Comparison of ENCODE assay signal across 8 cellular contexts in genomic region chr7:992742-993607, GRCh38. TPM values are rescaled to one million over a fixed set of nuclear protein-coding genes. Genes with fewer than 3 reads are reported as not detected.
A peak's percentile ranks its signal among the peaks of the same experiment; 100 is the strongest.
DNase-seq lines count a peak whose midpoint lies in the region; ATAC-seq, FAIRE-seq and TF ChIP-seq lines count a peak whose summit lies in the region.

No MANE protein-coding gene starts in this region.

- H2AFZ ChIP-seq in mammary epithelial cell (ENCODE audit: low read depth, low read length) (no peak overlapping the region), keratinocyte (ENCODE audit: control insufficient read depth, low read length) (no peak overlapping the region)

- BruUV-seq in mammary epithelial cell (replicated peaks; lab: Mats Ljungman, UMichigan), result no TSS peak

- H3K27me3 Mint-ChIP-seq in activated B cell treated with CpG ODN at 0.5 μM for 24 hours, result no peaks in the 10 kb centered on the region

- peaks cover 0 to 28% (median 7%) of the 10 kb centered on the region in 11 experiments; a peak in 11 of 22 replicates for H4K20me1 ChIP-seq in BLaER1 treated with 17β-estradiol and CSF1 and Interleukin-3, amounts not matched to agents 10 nM and 100 nM
- peaks cover 1% of the 10 kb centered on the region for H4K20me1 ChIP-seq in mammary epithelial cell (ENCODE audit: insufficient read depth, low read length)
- no peaks in the 10 kb centered on the region for H4K20me1 ChIP-seq in keratinocyte (ENCODE audit: control insufficient read depth, extremely low read depth, insufficient read depth, low read length)

- H3K4me3 Mint-ChIP-seq in activated B cell treated with CpG ODN at 0.5 μM for 24 hours, result no peak overlapping the region

- peak overlapping the region; percentile 64 to 92 (median 78) for H3K4me2 ChIP-seq in BLaER1 treated with 17β-estradiol and CSF1 and Interleukin-3, amounts not matched to agents 10 nM and 100 nM
- H3K4me2 ChIP-seq in mammary epithelial cell (ENCODE audit: insufficient read depth, low read depth, low read length) (no peak overlapping the region), keratinocyte (ENCODE audit: control insufficient read depth, extremely low read depth, insufficient read depth, low read depth, low read length) (no peak overlapping the region)

- H3K36me3 Mint-ChIP-seq in activated B cell treated with CpG ODN at 0.5 μM for 24 hours (ENCODE audit: low read depth), result peaks cover 12% of the 10 kb centered on the region

- peaks cover 0 to 10% (median 0%) of the 10 kb centered on the region in 11 experiments; a peak in 5 of 22 replicates for H3K36me3 ChIP-seq in BLaER1 treated with 17β-estradiol and CSF1 and Interleukin-3, amounts not matched to agents 10 nM and 100 nM
- H3K36me3 ChIP-seq in mammary epithelial cell (ENCODE audit: insufficient read depth, low read length) (no peaks in the 10 kb centered on the region), keratinocyte (ENCODE audit: control insufficient read depth in 2 of 2, extremely low read depth in 1 of 2, insufficient read depth in 2 of 2, low read length in 2 of 2) (peaks cover 2 to 3% of the 10 kb centered on the region in 2 experiments)

- whole genome bisulfite sequencing in mammary epithelial cell (ENCODE audit: low coverage, missing lambda C conversion rate), result 38% methylated on average over 15 of the region's 33 CpGs

- ATAC-seq in HG03354 (IDR thresholded peaks at IDR 0.05; ENCODE audit: poor library complexity, severe bottlenecking, unreplicated experiment) (peak; percentile 87), activated B cell treated with CpG ODN at 0.5 μM for 24 hours (ENCODE audit: low read depth) (peak; percentile 96)

- peak; percentile 78 for FAIRE-seq in keratinocyte (lab: Jason Lieb, UNC)

- peaks cover 7 to 33% (median 18%) of the 10 kb centered on the region in 11 experiments; a peak in 15 of 22 replicates for H3K27me3 ChIP-seq in BLaER1 treated with 17β-estradiol and CSF1 and Interleukin-3, amounts not matched to agents 10 nM and 100 nM
- H3K27me3 ChIP-seq in mammary epithelial cell (ENCODE audit: insufficient read depth, low read length) (no peaks in the 10 kb centered on the region), keratinocyte (ENCODE audit: control insufficient read depth, extremely low read depth, insufficient read depth, low read length) (peaks cover 18% of the 10 kb centered on the region)

- POLR2A ChIA-PET in activated B cell treated with CpG ODN at 0.5 μM for 24 hours (lab: Charles Lee), result interaction anchor here (0.6 to 5.2 kb wide), 20 partner anchors 11 to 1484 kb away, joined by 3 to 76 read pairs (median 4); partner anchors contain the start of genes COX19 and GET4

- TF ChIP-seq CTCF in activated B cell treated with CpG ODN at 0.5 μM for 24 hours (IDR thresholded peaks at IDR 0.05) (peak; percentile 89), mammary epithelial cell (conservative IDR thresholded peaks at IDR 0.05 in 1 of 2, IDR thresholded peaks at IDR 0.05 in 1 of 2; ENCODE audit: extremely low read depth in 1 of 2, insufficient read depth in 1 of 2, low read depth in 1 of 2, low read length in 2 of 2) (peak; percentile 99 to 100), keratinocyte (optimal IDR thresholded peaks at IDR 0.05 in 1 of 3, IDR thresholded peaks at IDR 0.05 in 1 of 3, conservative IDR thresholded peaks at IDR 0.05 in 1 of 3; ENCODE audit: extremely low read depth in 1 of 3, insufficient read depth in 2 of 3, low read length in 3 of 3) (peak; percentile 97 to 100 (median 100))

- no peaks in the 10 kb centered on the region for H3K9me3 Mint-ChIP-seq in activated B cell treated with CpG ODN at 0.5 μM for 24 hours

- H3K9me3 ChIP-seq in BLaER1 treated with 17β-estradiol and CSF1 and Interleukin-3, amounts not matched to agents 10 nM and 100 nM (replicated peaks in 1 of 11), result no peaks in the 10 kb centered on the region
- H3K9me3 ChIP-seq in mammary epithelial cell (replicated peaks; ENCODE audit: insufficient read depth, low read length) (no peaks in the 10 kb centered on the region), keratinocyte (ENCODE audit: control insufficient read depth, low read depth, low read length) (no peaks in the 10 kb centered on the region)

- H3K79me2 ChIP-seq in mammary epithelial cell (ENCODE audit: insufficient read depth, low read length), result no peaks in the 10 kb centered on the region
- H3K79me2 ChIP-seq in keratinocyte (ENCODE audit: control insufficient read depth, insufficient read depth, low read length), result no peaks in the 10 kb centered on the region

- DNase-seq in GM19240 (ENCODE audit: insufficient read length, low spot score), result peak; percentile 98
- peak; percentile 93 to 96 for DNase-seq in NCI-H446 (lab: John Stamatoyannopoulos, UW)
- DNase-seq in activated B cell treated with CpG ODN at 0.5 μM for 24 hours, result peak; percentile 88
- DNase-seq in mammary epithelial cell, result peak; percentile 86
- peak; percentile 81 for DNase-seq in keratinocyte (ENCODE audit: low read depth, low spot score)
- DNase-seq in stimulated activated CD4-positive, alpha-beta T cell treated with anti-CD3 and anti-CD28 coated beads, Interleukin-1b, Interleukin-23, amount 100 ng/mL, for 4 hours (ENCODE audit: low read depth in 2 of 2), result peak; percentile 93 to 97

- no peak overlapping the region for H3K27ac Mint-ChIP-seq in activated B cell treated with CpG ODN at 0.5 μM for 24 hours

- dilution Hi-C loops in mammary epithelial cell (cut with HindIII; ENCODE audit: low sequenced_read_pairs) (no loop called here), keratinocyte (cut with MboI; ENCODE audit: extremely low pct_ligation_motif_present, low sequenced_read_pairs) (no loop called here)

- CTCF ChIA-PET in activated B cell treated with CpG ODN at 0.5 μM for 24 hours (lab: Charles Lee) (interaction anchor here (0.6 to 10.0 kb wide), 38 partner anchors 11 to 191 kb away, joined by 3 to 331 read pairs (median 6); partner anchors contain the start of genes COX19, CYP2W1 and GPR146), mammary epithelial cell (lab: Charles Lee; ENCODE audit: low non-redundant PET) (interaction anchor here (0.7 to 1.5 kb wide), 2 partner anchors 73 to 151 kb away, joined by 3 to 6 read pairs; no protein-coding TSS in a partner anchor)

- intact Hi-C loops in activated B cell treated with CpG ODN at 0.5 μM for 24 hours (cut with micrococcal nuclease), result loop anchor here (1.0 to 5.0 kb wide), 8 partner anchors 34 to 190 kb away; partner anchors contain the start of gene GPER1
- intact Hi-C loops in mammary epithelial cell (cut with micrococcal nuclease), result loop anchor here (1.0 to 5.0 kb wide), 5 partner anchors 72 to 419 kb away; no protein-coding TSS in a partner anchor

- peaks cover 50 to 94% (median 86%) of the 10 kb centered on the region in 10 experiments for H3K4me1 ChIP-seq in BLaER1 treated with 17β-estradiol and CSF1 and Interleukin-3, amounts not matched to agents 10 nM and 100 nM
- peaks cover 8% of the 10 kb centered on the region for H3K4me1 ChIP-seq in mammary epithelial cell (ENCODE audit: insufficient read depth, low read length)
- H3K4me1 ChIP-seq in keratinocyte (ENCODE audit: control insufficient read depth, extremely low read depth, insufficient read depth, low read length), result no peaks in the 10 kb centered on the region

- no peaks in the 10 kb centered on the region for H3K9me1 ChIP-seq in keratinocyte (ENCODE audit: control insufficient read depth, extremely low read depth, insufficient read depth, low read length)

- peak overlapping the region in 7 of 11 experiments; percentile 16 to 58 (median 34); a peak in 7 of 22 replicates for H3K9ac ChIP-seq in BLaER1 treated with 17β-estradiol and CSF1 and Interleukin-3, amounts not matched to agents 10 nM and 100 nM
- H3K9ac ChIP-seq in mammary epithelial cell (ENCODE audit: insufficient read depth, low read length), result no peak overlapping the region
- no peak overlapping the region for H3K9ac ChIP-seq in keratinocyte (ENCODE audit: control insufficient read depth, extremely low read depth, insufficient read depth, low read length)

- peaks cover 11% of the 10 kb centered on the region for H3K4me1 Mint-ChIP-seq in activated B cell treated with CpG ODN at 0.5 μM for 24 hours

- peak overlapping the region in 5 of 11 experiments; percentile 10 to 61 (median 46); a peak in 5 of 22 replicates for H3K27ac ChIP-seq in BLaER1 treated with 17β-estradiol and CSF1 and Interleukin-3, amounts not matched to agents 10 nM and 100 nM
- H3K27ac ChIP-seq in mammary epithelial cell (ENCODE audit: insufficient read depth, low read depth, low read length), result no peak overlapping the region
- H3K27ac ChIP-seq in keratinocyte (ENCODE audit: control insufficient read depth, insufficient read depth, low read length), result no peak overlapping the region

- in situ Hi-C loops in mammary epithelial cell (cut with MboI; ENCODE audit: low sequenced_read_pairs in 2 of 2), result loop anchor here (5.0 to 10.0 kb wide), 2 partner anchors 72 to 149 kb away; no protein-coding TSS in a partner anchor

- no peak overlapping the region for H3K4me3 ChIP-seq in BLaER1 treated with 17β-estradiol and CSF1 and Interleukin-3, amounts not matched to agents 10 nM and 100 nM
- H3K4me3 ChIP-seq in mammary epithelial cell (replicated peaks in 1 of 3; ENCODE audit: insufficient read depth in 1 of 3, low read depth in 2 of 3, low read length in 3 of 3) (no peak overlapping the region), keratinocyte (ENCODE audit: control insufficient read depth in 2 of 3, extremely low read depth in 1 of 3, insufficient read depth in 2 of 3, low read depth in 1 of 3, low read length in 3 of 3) (no peak overlapping the region)

RNA-seq across cellular contexts. Expression of gene CYP2W1, which starts 10.0 kb away (rescaled TPM):
- total RNA-seq in activated B cell treated with CpG ODN at 0.5 μM for 24 hours (not detected in 2 replicates), mammary epithelial cell (not detected)
- polyA plus RNA-seq in mammary epithelial cell (not detected), keratinocyte (0.05 to 0.58 TPM (median 0.09 TPM) in 3 replicates)
- polyA minus RNA-seq in mammary epithelial cell (not detected), keratinocyte (0.20 TPM in 1 of 3 replicates, not detected in the others)
- not detected for polyA plus RNA-seq in keratinocyte (2011; ENCODE audit: low read depth)
- polyA plus RNA-seq in keratinocyte (2011; cell fraction: cytosol; rRNA removed), result 0.10 TPM in 1 of 2 replicates, not detected in the other
- 0.17 and 0.18 TPM in 2 replicates for polyA plus RNA-seq in keratinocyte (2011; cell fraction: nucleus; rRNA removed)
- polyA plus RNA-seq in keratinocyte (2012; ENCODE audit: low replicate concordance), result 0.41 TPM in 1 of 2 replicates, not detected in the other
- polyA minus RNA-seq in keratinocyte (2011; cell fraction: cytosol; rRNA and poly(A)+ RNA removed), result not detected
- polyA minus RNA-seq in keratinocyte (2011; cell fraction: nucleus; rRNA and poly(A)+ RNA removed), result 0.31 TPM in 1 of 2 replicates, not detected in the other

RNA-seq across cellular contexts. Expression of gene COX19, which starts 17.6 kb away (rescaled TPM):
- total RNA-seq in activated B cell treated with CpG ODN at 0.5 μM for 24 hours (21.2 and 24.5 TPM in 2 replicates), mammary epithelial cell (10 to 100 TPM; 11.2 to 15.9 TPM)
- polyA plus RNA-seq in mammary epithelial cell (4.5 TPM), keratinocyte (4.7 to 6.3 TPM (median 6.2 TPM) in 3 replicates)
- polyA minus RNA-seq in mammary epithelial cell (1.9 TPM), keratinocyte (4.0 to 5.1 TPM (median 4.3 TPM) in 3 replicates)
- polyA plus RNA-seq in keratinocyte (2011; ENCODE audit: low read depth), result 4.8 TPM
- polyA plus RNA-seq in keratinocyte (2011; cell fraction: cytosol; rRNA removed), result 3.5 TPM in 2 replicates
- polyA plus RNA-seq in keratinocyte (2011; cell fraction: nucleus; rRNA removed), result 11.7 and 13.8 TPM in 2 replicates
- polyA plus RNA-seq in keratinocyte (2012; ENCODE audit: low replicate concordance), result 5.4 and 6.2 TPM in 2 replicates
- 0.58 TPM for polyA minus RNA-seq in keratinocyte (2011; cell fraction: cytosol; rRNA and poly(A)+ RNA removed)
- 3.2 and 5.5 TPM in 2 replicates for polyA minus RNA-seq in keratinocyte (2011; cell fraction: nucleus; rRNA and poly(A)+ RNA removed)

RNA-seq across cellular contexts. Expression of gene ADAP1, which starts 38.5 kb away (rescaled TPM):
- total RNA-seq in activated B cell treated with CpG ODN at 0.5 μM for 24 hours (9.4 and 11.9 TPM in 2 replicates), mammary epithelial cell (10 to 100 TPM; 11.0 to 21.4 TPM)
- polyA plus RNA-seq in mammary epithelial cell (9.3 TPM), keratinocyte (4.3 to 6.2 TPM (median 5.5 TPM) in 3 replicates)
- polyA minus RNA-seq in mammary epithelial cell (31.4 TPM), keratinocyte (6.1 to 10.8 TPM (median 6.8 TPM) in 3 replicates)
- polyA plus RNA-seq in keratinocyte (2011; ENCODE audit: low read depth), result 6.9 TPM
- 4.6 and 8.9 TPM in 2 replicates for polyA plus RNA-seq in keratinocyte (2011; cell fraction: cytosol; rRNA removed)
- 6.3 and 7.8 TPM in 2 replicates for polyA plus RNA-seq in keratinocyte (2011; cell fraction: nucleus; rRNA removed)
- polyA plus RNA-seq in keratinocyte (2012; ENCODE audit: low replicate concordance), result 4.8 and 11.4 TPM in 2 replicates
- polyA minus RNA-seq in keratinocyte (2011; cell fraction: cytosol; rRNA and poly(A)+ RNA removed), result 9.8 TPM
- 3.2 and 5.8 TPM in 2 replicates for polyA minus RNA-seq in keratinocyte (2011; cell fraction: nucleus; rRNA and poly(A)+ RNA removed)

RNA-seq across cellular contexts. Expression of gene GPR146, which starts 51.4 kb away (rescaled TPM):
- total RNA-seq in activated B cell treated with CpG ODN at 0.5 μM for 24 hours, result 6.2 and 6.9 TPM in 2 replicates
- total RNA-seq in mammary epithelial cell, result under 1 TPM; 0.17 to 0.61 TPM
- 1.4 TPM for polyA plus RNA-seq in mammary epithelial cell
- not detected for polyA minus RNA-seq in mammary epithelial cell
- 0.13 to 0.24 TPM (median 0.15 TPM) in 3 replicates for polyA plus RNA-seq in keratinocyte
- polyA plus RNA-seq in keratinocyte (2011; ENCODE audit: low read depth), result 0.14 TPM
- 0.10 TPM in 1 of 2 replicates, not detected in the other for polyA plus RNA-seq in keratinocyte (2011; cell fraction: cytosol; rRNA removed)
- polyA plus RNA-seq in keratinocyte (2011; cell fraction: nucleus; rRNA removed), result 0.16 and 0.23 TPM in 2 replicates
- 0.23 TPM in 1 of 2 replicates, not detected in the other for polyA plus RNA-seq in keratinocyte (2012; ENCODE audit: low replicate concordance)
- polyA minus RNA-seq in keratinocyte, result 0.20 TPM in 1 of 3 replicates, not detected in the others
- not detected for polyA minus RNA-seq in keratinocyte (2011; cell fraction: cytosol; rRNA and poly(A)+ RNA removed)
- not detected in 2 replicates for polyA minus RNA-seq in keratinocyte (2011; cell fraction: nucleus; rRNA and poly(A)+ RNA removed)

Comparison
In these comparisons a context has a peak if more than half of its experiments do, and no peak if none do; other contexts are left out.
1. H3K4me2 ChIP-seq: peak in BLaER1 treated with 17β-estradiol and CSF1 and Interleukin-3, amounts not matched to agents 10 nM and 100 nM (11 of 11); none in mammary epithelial cell (single experiment) and keratinocyte (single experiment).
2. H3K9ac ChIP-seq: peak in BLaER1 treated with 17β-estradiol and CSF1 and Interleukin-3, amounts not matched to agents 10 nM and 100 nM (7 of 11); none in mammary epithelial cell (single experiment) and keratinocyte (single experiment).
3. Peak in every context shown above with its lines, with median percentiles within 50 percentile points of each other: DNase-seq and CTCF ChIP-seq.